In the genomic region with DNA sequence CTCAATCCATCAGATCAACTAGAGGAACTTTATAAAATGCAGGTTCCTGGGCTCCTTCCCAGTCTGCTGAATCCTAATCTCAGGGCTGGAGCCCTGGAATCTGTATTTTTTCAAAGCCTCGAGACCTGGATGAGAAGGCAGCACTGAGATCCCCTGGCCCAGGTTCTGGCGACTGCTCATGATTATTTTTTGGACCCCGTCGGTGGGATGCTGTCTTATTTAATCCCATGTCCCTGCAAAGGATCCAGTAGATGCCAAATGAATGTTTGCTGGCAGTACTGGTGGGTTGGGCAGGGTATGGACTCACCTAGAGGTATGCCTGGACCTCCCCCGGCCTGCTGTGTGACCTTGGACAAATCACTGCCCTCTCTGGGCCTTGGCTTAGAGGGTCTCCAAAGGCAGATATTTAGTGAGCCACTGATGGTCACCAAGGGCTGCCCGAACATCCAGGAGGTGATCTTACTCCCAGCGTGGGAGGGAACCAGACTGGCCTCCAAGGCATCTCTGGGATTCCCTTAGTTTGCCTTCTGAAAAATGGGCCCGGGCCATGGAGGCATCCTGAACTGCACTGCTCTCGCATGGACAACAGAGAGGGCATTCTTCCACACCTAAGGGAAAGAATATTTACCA, we compare ENCODE assay signal across 10 cellular contexts.
DNase-seq lines count a peak whose midpoint lies in the region; ATAC-seq lines count a peak whose summit lies in the region.
"Had no signal": no experiment of that assay in that cellular context is flagged by ENCODE, and none has a peak within 500 bp of the region (broad histone marks: within the 10 kb centered on the region; RNA-seq: fewer than 3 reads in every experiment).

No MANE protein-coding gene starts in this region.

- no peak overlapping the region for H3K4me3 Mint-ChIP-seq in stimulated activated naive CD8-positive, alpha-beta T cell treated with anti-CD3 and anti-CD28 coated beads, Interleukin-15, Interleukin-2, amounts not matched to agents 100 ng/mL and 50 ng/mL, for 24 hours
- H3K4me3 Mint-ChIP-seq in T-helper 17 cell (no peak overlapping the region), immature natural killer cell (peak overlapping the region in 4 of 5 donors; percentile 18 to 78 (median 30))

- no peaks in the 10 kb centered on the region for H3K27me3 Mint-ChIP-seq in stimulated activated naive CD8-positive, alpha-beta T cell treated with anti-CD3 and anti-CD28 coated beads, Interleukin-15, Interleukin-2, amounts not matched to agents 100 ng/mL and 50 ng/mL, for 24 hours
- H3K27me3 Mint-ChIP-seq in T-helper 17 cell (no peaks in the 10 kb centered on the region), immature natural killer cell (ENCODE audit: low read depth in 3 of 3) (peaks cover 7 to 16% (median 7%) of the 10 kb centered on the region in 3 donors)

- no peaks in the 10 kb centered on the region for H3K9me3 ChIP-seq in T-helper 17 cell (ENCODE audit: control insufficient read depth, low read length, poor library complexity, severe bottlenecking)
- H3K9me3 ChIP-seq: adrenal gland had no signal

- no peak for ATAC-seq in stimulated activated naive CD8-positive, alpha-beta T cell treated with anti-CD3 and anti-CD28 coated beads, Interleukin-15, Interleukin-2, amounts not matched to agents 100 U/mL and 50 U/mL, for 24 hours
- ATAC-seq in T-helper 17 cell (no peak), HG03108 (IDR thresholded peaks at IDR 0.05; ENCODE audit: unreplicated experiment) (no peak), GM19035 (IDR thresholded peaks at IDR 0.05; ENCODE audit: unreplicated experiment) (no peak)

- peak overlapping the region; percentile 98 for H3K27ac Mint-ChIP-seq in stimulated activated naive CD8-positive, alpha-beta T cell treated with anti-CD3 and anti-CD28 coated beads, Interleukin-15, Interleukin-2, amounts not matched to agents 100 ng/mL and 50 ng/mL, for 24 hours
- H3K27ac Mint-ChIP-seq in T-helper 17 cell (peak overlapping the region; percentile 98), immature natural killer cell (peak overlapping the region; percentile 88 to 100 (median 98))

- no peak for DNase-seq in stimulated activated naive CD8-positive, alpha-beta T cell treated with anti-CD3 and anti-CD28 coated beads, Interleukin-15, Interleukin-2, amounts not matched to agents 100 U/mL and 50 U/mL, for 24 hours
- DNase-seq in T-helper 17 cell (no peak), immature natural killer cell (no peak), NCI-H526 treated with DMSO at 0.1 percent for 48 hours (lab: John Stamatoyannopoulos, UW) (no peak), NCI-H1417 (lab: John Stamatoyannopoulos, UW) (no peak)
- DNase-seq: NCI-H187 treated with DMSO at 0.1 percent for 48 hours had no signal

- peaks cover 87% of the 10 kb centered on the region for H3K4me1 Mint-ChIP-seq in stimulated activated naive CD8-positive, alpha-beta T cell treated with anti-CD3 and anti-CD28 coated beads, Interleukin-15, Interleukin-2, amounts not matched to agents 100 ng/mL and 50 ng/mL, for 24 hours (ENCODE audit: low read depth)
- H3K4me1 Mint-ChIP-seq in T-helper 17 cell: peaks cover 50% of the 10 kb centered on the region
- peaks cover 72 to 80% of the 10 kb centered on the region in 2 donors for H3K4me1 Mint-ChIP-seq in immature natural killer cell

- H3K36me3 Mint-ChIP-seq in stimulated activated naive CD8-positive, alpha-beta T cell treated with anti-CD3 and anti-CD28 coated beads, Interleukin-15, Interleukin-2, amounts not matched to agents 100 ng/mL and 50 ng/mL, for 24 hours (ENCODE audit: low read depth): no peaks in the 10 kb centered on the region
- H3K36me3 Mint-ChIP-seq in T-helper 17 cell (ENCODE audit: low read depth) (no peaks in the 10 kb centered on the region), immature natural killer cell (no peaks in the 10 kb centered on the region)

- H3K9me3 Mint-ChIP-seq in stimulated activated naive CD8-positive, alpha-beta T cell treated with anti-CD3 and anti-CD28 coated beads, Interleukin-15, Interleukin-2, amounts not matched to agents 100 ng/mL and 50 ng/mL, for 24 hours: no peaks in the 10 kb centered on the region
- H3K9me3 Mint-ChIP-seq in immature natural killer cell: no peaks in the 10 kb centered on the region

Comparison
In these comparisons a context has a peak if more than half of its experiments do, and no peak if none do; other contexts are left out.
1. H3K4me3 Mint-ChIP-seq: peak in immature natural killer cell (4 of 5); none in stimulated activated naive CD8-positive, alpha-beta T cell treated with anti-CD3 and anti-CD28 coated beads, Interleukin-15, Interleukin-2, amounts not matched to agents 100 ng/mL and 50 ng/mL, for 24 hours (single experiment) and T-helper 17 cell (single experiment).
2. Peak in every context shown above with its lines, with median percentiles within 50 percentile points of each other: H3K27ac Mint-ChIP-seq.